Comparison of ENCODE assay signal across 11 cellular contexts in genomic region chr6:15897063-15897934, GRCh38.
DNase-seq lines count a peak whose midpoint lies in the region; ATAC-seq and TF ChIP-seq lines count a peak whose summit lies in the region.
"Had no signal": no experiment of that assay in that cellular context is flagged by ENCODE, and none has a peak within 500 bp of the region (broad histone marks: within the 10 kb centered on the region; RNA-seq: fewer than 3 reads in every experiment).

No MANE protein-coding gene starts in this region.

- no peaks in the 10 kb centered on the region for H3K9me3 ChIP-seq in colonic mucosa
- no peaks in the 10 kb centered on the region for H3K9me3 ChIP-seq in mesenchymal stem cell (ENCODE audit: control insufficient read depth, low read length)

- peak overlapping the region; percentile 87 to 89 for H2BK12ac ChIP-seq in mesenchymal stem cell (ENCODE audit: low read length in 2 of 2)

- H3K18ac ChIP-seq in mesenchymal stem cell (ENCODE audit: low read depth in 1 of 2, low read length in 2 of 2): peak overlapping the region; percentile 81 to 88

- H3K27ac Mint-ChIP-seq in type B pancreatic cell: peak overlapping the region; percentile 64
- no peak overlapping the region for H3K27ac Mint-ChIP-seq in activated T-helper 17 cell treated with anti-CD3 and anti-CD28 coated beads, Interleukin-2, amount 50 U/mL, for 72 hours
- H3K27ac Mint-ChIP-seq in activated T-helper 1 cell treated with anti-CD3 and anti-CD28 coated beads, Interleukin-12 subunit alpha, Interleukin-12 subunit beta, Interleukin-2, Interleukin-4 antibody, amounts not matched to agents 30 ng/mL and 10 ng/mL and 1 ng/mL, durations not matched to agents 14 hours and 24 hours and 36 hours: no peak overlapping the region
- H3K27ac Mint-ChIP-seq: activated naive CD4-positive, alpha-beta T cell treated with anti-CD3 and anti-CD28 coated beads, Interleukin-2, amount 10 ng/mL, durations not matched to agents 7 days and 5 days had no signal

- H4K91ac ChIP-seq in mesenchymal stem cell (ENCODE audit: low read length): peak overlapping the region; percentile 91

- peak overlapping the region; percentile 29 for H3K27ac ChIP-seq in colonic mucosa
- H3K27ac ChIP-seq in mesenchymal stem cell (ENCODE audit: low read length, poor library complexity, severe bottlenecking): no peak overlapping the region
- H3K27ac ChIP-seq: 22Rv1 had no signal

- no peak overlapping the region for H3K4me2 ChIP-seq in mesenchymal stem cell (ENCODE audit: low read length, poor library complexity, severe bottlenecking)

- H3K9me3 Mint-ChIP-seq in type B pancreatic cell: no peaks in the 10 kb centered on the region
- H3K9me3 Mint-ChIP-seq in activated T-helper 17 cell treated with anti-CD3 and anti-CD28 coated beads, Interleukin-2, amount 50 U/mL, for 72 hours: no peaks in the 10 kb centered on the region
- peaks cover 11% of the 10 kb centered on the region for H3K9me3 Mint-ChIP-seq in activated T-helper 1 cell treated with anti-CD3 and anti-CD28 coated beads, Interleukin-12 subunit alpha, Interleukin-12 subunit beta, Interleukin-2, Interleukin-4 antibody, amounts not matched to agents 30 ng/mL and 10 ng/mL and 1 ng/mL, durations not matched to agents 14 hours and 24 hours and 36 hours

- H4K8ac ChIP-seq in mesenchymal stem cell (ENCODE audit: low read length): peak overlapping the region; percentile 59

- H3K36me3 Mint-ChIP-seq in type B pancreatic cell: no peaks in the 10 kb centered on the region
- no peaks in the 10 kb centered on the region for H3K36me3 Mint-ChIP-seq in activated T-helper 17 cell treated with anti-CD3 and anti-CD28 coated beads, Interleukin-2, amount 50 U/mL, for 72 hours (ENCODE audit: low read depth)
- peaks cover 2% of the 10 kb centered on the region for H3K36me3 Mint-ChIP-seq in activated T-helper 1 cell treated with anti-CD3 and anti-CD28 coated beads, Interleukin-12 subunit alpha, Interleukin-12 subunit beta, Interleukin-2, Interleukin-4 antibody, amounts not matched to agents 30 ng/mL and 10 ng/mL and 1 ng/mL, durations not matched to agents 14 hours and 24 hours and 36 hours (ENCODE audit: low read depth)
- H3K36me3 Mint-ChIP-seq: activated naive CD4-positive, alpha-beta T cell treated with anti-CD3 and anti-CD28 coated beads, Interleukin-2, amount 10 ng/mL, durations not matched to agents 7 days and 5 days had no signal

- H3K4me3 Mint-ChIP-seq in type B pancreatic cell: peak overlapping the region; percentile 44
- H3K4me3 Mint-ChIP-seq in activated T-helper 17 cell treated with anti-CD3 and anti-CD28 coated beads, Interleukin-2, amount 50 U/mL, for 72 hours: no peak overlapping the region
- no peak overlapping the region for H3K4me3 Mint-ChIP-seq in activated T-helper 1 cell treated with anti-CD3 and anti-CD28 coated beads, Interleukin-12 subunit alpha, Interleukin-12 subunit beta, Interleukin-2, Interleukin-4 antibody, amounts not matched to agents 30 ng/mL and 10 ng/mL and 1 ng/mL, durations not matched to agents 14 hours and 24 hours and 36 hours
- H3K4me3 Mint-ChIP-seq: activated naive CD4-positive, alpha-beta T cell treated with anti-CD3 and anti-CD28 coated beads, Interleukin-2, amount 10 ng/mL, durations not matched to agents 7 days and 5 days had no signal

- DNase-seq in NOMO-1 (lab: John Stamatoyannopoulos, UW; ENCODE audit: unreplicated experiment in 2 of 2) (peak; percentile 11 to 54), NOMO-1 treated with dmso at 0.1 percent for 144 hours (lab: John Stamatoyannopoulos, UW; ENCODE audit: unreplicated experiment) (no peak), colonic mucosa (no peak), mesenchymal stem cell (peak; percentile 91), type B pancreatic cell (ENCODE audit: extremely low spot score, unreplicated experiment) (no peak), erythroblast (lab: John Stamatoyannopoulos, UW) (no peak)
- DNase-seq in activated T-helper 1 cell treated with anti-CD3 and anti-CD28 coated beads, Interleukin-12 subunit alpha, Interleukin-12 subunit beta, Interleukin-2, Interleukin-4 antibody, amounts not matched to agents 30 ng/mL and 10 ng/mL and 1 ng/mL, durations not matched to agents 14 hours and 24 hours and 36 hours (ENCODE audit: low spot score): no peak
- DNase-seq: activated naive CD4-positive, alpha-beta T cell treated with anti-CD3 and anti-CD28 coated beads, Interleukin-2, amount 10 ng/mL, durations not matched to agents 7 days and 5 days had no signal

- H3K27me3 ChIP-seq in colonic mucosa (no peaks in the 10 kb centered on the region), mesenchymal stem cell (ENCODE audit: control insufficient read depth in 1 of 2, insufficient read depth in 1 of 2, low read length in 2 of 2) (no peaks in the 10 kb centered on the region)
- H3K27me3 ChIP-seq: tibial artery had no signal

- H2BK15ac ChIP-seq in mesenchymal stem cell (ENCODE audit: low read depth, poor library complexity, severe bottlenecking): peak overlapping the region; percentile 26

- H3K4me1 ChIP-seq in colonic mucosa: no peaks in the 10 kb centered on the region
- H3K4me1 ChIP-seq in mesenchymal stem cell (ENCODE audit: control insufficient read depth, insufficient read depth, low read depth, low read length): no peaks in the 10 kb centered on the region

- no peak overlapping the region for H2BK5ac ChIP-seq in mesenchymal stem cell (ENCODE audit: low read depth, low read length, poor library complexity, severe bottlenecking)

- peak overlapping the region; percentile 23 for H2AFZ ChIP-seq in mesenchymal stem cell (ENCODE audit: low read depth, low read length)

- H3K36me3 ChIP-seq in colonic mucosa (no peaks in the 10 kb centered on the region), mesenchymal stem cell (ENCODE audit: control insufficient read depth in 1 of 2, insufficient read depth in 2 of 2, low read depth in 1 of 2, low read length in 2 of 2) (no peaks in the 10 kb centered on the region)
- H3K36me3 ChIP-seq: tibial artery had no signal

- peaks cover 21% of the 10 kb centered on the region for H3K4me1 Mint-ChIP-seq in type B pancreatic cell (ENCODE audit: unreplicated experiment)
- peaks cover 6% of the 10 kb centered on the region for H3K4me1 Mint-ChIP-seq in activated T-helper 17 cell treated with anti-CD3 and anti-CD28 coated beads, Interleukin-2, amount 50 U/mL, for 72 hours
- H3K4me1 Mint-ChIP-seq in activated T-helper 1 cell treated with anti-CD3 and anti-CD28 coated beads, Interleukin-12 subunit alpha, Interleukin-12 subunit beta, Interleukin-2, Interleukin-4 antibody, amounts not matched to agents 30 ng/mL and 10 ng/mL and 1 ng/mL, durations not matched to agents 14 hours and 24 hours and 36 hours (ENCODE audit: low read depth): peaks cover 22% of the 10 kb centered on the region

- H3K79me1 ChIP-seq in mesenchymal stem cell (replicated peaks; ENCODE audit: low read length, poor library complexity, severe bottlenecking): no peaks in the 10 kb centered on the region

- peak overlapping the region; percentile 86 for H2BK120ac ChIP-seq in mesenchymal stem cell (ENCODE audit: low read depth, low read length)

- H3K27me3 Mint-ChIP-seq in type B pancreatic cell: no peaks in the 10 kb centered on the region
- H3K27me3 Mint-ChIP-seq in activated T-helper 17 cell treated with anti-CD3 and anti-CD28 coated beads, Interleukin-2, amount 50 U/mL, for 72 hours: no peaks in the 10 kb centered on the region
- no peaks in the 10 kb centered on the region for H3K27me3 Mint-ChIP-seq in activated T-helper 1 cell treated with anti-CD3 and anti-CD28 coated beads, Interleukin-12 subunit alpha, Interleukin-12 subunit beta, Interleukin-2, Interleukin-4 antibody, amounts not matched to agents 30 ng/mL and 10 ng/mL and 1 ng/mL, durations not matched to agents 14 hours and 24 hours and 36 hours (ENCODE audit: insufficient read depth)

- intact Hi-C loops in colonic mucosa (cut with DNase I): loop anchor here (10.0 kb wide), 1 partner anchor 288 kb away; no protein-coding TSS in a partner anchor
- intact Hi-C loops in activated T-helper 1 cell treated with anti-CD3 and anti-CD28 coated beads, Interleukin-12 subunit alpha, Interleukin-12 subunit beta, Interleukin-2, Interleukin-4 antibody, amounts not matched to agents 30 ng/mL and 10 ng/mL and 1 ng/mL, durations not matched to agents 14 hours and 24 hours and 36 hours (cut with micrococcal nuclease): no loop called here

- no peak overlapping the region for H3K4me3 ChIP-seq in colonic mucosa
- H3K4me3 ChIP-seq in mesenchymal stem cell (ENCODE audit: insufficient read depth in 1 of 2, low read depth in 1 of 2, low read length in 2 of 2): peak overlapping the region in 1 of 2 experiments; percentile 52

- no peak for ATAC-seq in activated T-helper 17 cell treated with anti-CD3 and anti-CD28 coated beads, Interleukin-2, amount 50 U/mL, for 72 hours (replicated peaks)

- H3K9ac ChIP-seq in colonic mucosa (ENCODE audit: low read depth in 2 of 2, low read length in 2 of 2) (no peak overlapping the region), mesenchymal stem cell (ENCODE audit: low read length) (peak overlapping the region; percentile 58)

- H2AK5ac ChIP-seq in mesenchymal stem cell (ENCODE audit: low read length, severe bottlenecking): no peak overlapping the region

- no peak overlapping the region for H3K14ac ChIP-seq in mesenchymal stem cell (ENCODE audit: low read length in 2 of 2)

- no peak overlapping the region for H3K23ac ChIP-seq in mesenchymal stem cell (ENCODE audit: low read length in 2 of 2)

- TF ChIP-seq CTCF in colonic mucosa (IDR thresholded peaks at IDR 0.05) (no peak), type B pancreatic cell (conservative IDR thresholded peaks at IDR 0.05) (no peak)

- 48% methylated on average over 8 of the region's 8 CpGs for WGBS in mesenchymal stem cell

- peak overlapping the region; percentile 91 to 94 for H3K4ac ChIP-seq in mesenchymal stem cell (ENCODE audit: low read depth in 1 of 2, low read length in 2 of 2)

- TF ChIP-seq POLR2A in erythroblast (IDR thresholded peaks at IDR 0.05; ENCODE audit: low read length): no peak

Comparison
In these comparisons a context has a peak if more than half of its experiments do, and no peak if none do; other contexts are left out.
1. DNase-seq: peak in NOMO-1 (2 of 2) and mesenchymal stem cell (single experiment); none in NOMO-1 treated with dmso at 0.1 percent for 144 hours (single experiment), colonic mucosa (single experiment), type B pancreatic cell (single experiment), erythroblast (0 of 2) and activated T-helper 1 cell treated with anti-CD3 and anti-CD28 coated beads, Interleukin-12 subunit alpha, Interleukin-12 subunit beta, Interleukin-2, Interleukin-4 antibody, amounts not matched to agents 30 ng/mL and 10 ng/mL and 1 ng/mL, durations not matched to agents 14 hours and 24 hours and 36 hours (single experiment).